In the genomic region with DNA sequence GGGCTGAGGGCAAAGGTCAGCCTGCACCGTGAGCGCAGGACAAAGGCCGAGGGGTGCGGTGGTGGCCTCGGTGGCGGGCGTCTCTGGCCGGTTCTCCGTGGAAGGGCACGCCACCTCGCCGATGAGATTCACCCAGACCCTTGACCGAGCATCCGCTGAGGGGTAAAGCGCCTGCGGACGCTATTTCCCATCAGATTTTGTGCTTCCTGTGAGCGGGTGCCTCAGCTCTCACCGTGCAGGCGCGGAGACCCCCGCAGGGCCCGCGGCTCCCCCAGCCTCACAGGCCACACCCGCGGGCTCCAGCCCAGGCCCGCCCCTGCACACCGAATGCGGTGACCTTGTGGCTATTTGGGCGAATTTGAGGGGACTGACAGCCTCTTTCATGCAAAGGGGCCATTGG, we compare ENCODE assay signal across 23 cellular contexts.
"Had no signal": no experiment of that assay in that cellular context is flagged by ENCODE, and none has a peak within 500 bp of the region (broad histone marks: within the 10 kb centered on the region; RNA-seq: fewer than 3 reads in every experiment).

No MANE protein-coding gene starts in this region.

- H3K27ac ChIP-seq: adrenal gland, PC-9, SK-N-MC had no signal

- H3K9me3 Mint-ChIP-seq: activated B cell treated with CpG ODN at 0.5 μM for 24 hours; activated CD4-positive, alpha-beta memory T cell treated with anti-CD3 and anti-CD28 coated beads, Interleukin-2, amount 10 ng/mL, durations not matched to agents 7 days and 5 days; activated CD4-positive, alpha-beta T cell treated with anti-CD3 and anti-CD28 coated beads, Interleukin-2, amount 10 ng/mL, durations not matched to agents 7 days and 5 days; activated naive CD8-positive, alpha-beta T cell treated with anti-CD3 and anti-CD28 coated beads, Interleukin-2, amount 10 ng/mL, durations not matched to agents 7 days and 5 days; T-cell had no signal

- H3K27me3 Mint-ChIP-seq: activated B cell treated with CpG ODN at 0.5 μM for 24 hours; activated CD4-positive, alpha-beta memory T cell treated with anti-CD3 and anti-CD28 coated beads, Interleukin-2, amount 10 ng/mL, durations not matched to agents 7 days and 5 days; activated CD4-positive, alpha-beta T cell treated with anti-CD3 and anti-CD28 coated beads, Interleukin-2, amount 10 ng/mL, durations not matched to agents 7 days and 5 days; activated naive CD8-positive, alpha-beta T cell treated with anti-CD3 and anti-CD28 coated beads, Interleukin-2, amount 10 ng/mL, durations not matched to agents 7 days and 5 days; T-cell had no signal

- ATAC-seq: T-cell had no signal

- H3K4me2 ChIP-seq: PC-9 had no signal

- H3K27me3 ChIP-seq: adrenal gland had no signal

- H3K27ac Mint-ChIP-seq: activated B cell treated with CpG ODN at 0.5 μM for 24 hours; activated CD4-positive, alpha-beta memory T cell treated with anti-CD3 and anti-CD28 coated beads, Interleukin-2, amount 10 ng/mL, durations not matched to agents 7 days and 5 days; activated CD4-positive, alpha-beta T cell treated with anti-CD3 and anti-CD28 coated beads, Interleukin-2, amount 10 ng/mL, durations not matched to agents 7 days and 5 days; activated naive CD8-positive, alpha-beta T cell treated with anti-CD3 and anti-CD28 coated beads, Interleukin-2, amount 10 ng/mL, durations not matched to agents 7 days and 5 days; T-cell had no signal

- H3K4me1 Mint-ChIP-seq: activated B cell treated with CpG ODN at 0.5 μM for 24 hours; activated CD4-positive, alpha-beta memory T cell treated with anti-CD3 and anti-CD28 coated beads, Interleukin-2, amount 10 ng/mL, durations not matched to agents 7 days and 5 days; activated CD4-positive, alpha-beta T cell treated with anti-CD3 and anti-CD28 coated beads, Interleukin-2, amount 10 ng/mL, durations not matched to agents 7 days and 5 days; activated naive CD8-positive, alpha-beta T cell treated with anti-CD3 and anti-CD28 coated beads, Interleukin-2, amount 10 ng/mL, durations not matched to agents 7 days and 5 days; T-cell had no signal

- H3K4me1 ChIP-seq: adrenal gland had no signal

- H3K4me3 ChIP-seq: adrenal gland, PC-9, SK-N-MC had no signal

- H3K4me3 Mint-ChIP-seq: activated B cell treated with CpG ODN at 0.5 μM for 24 hours; activated CD4-positive, alpha-beta memory T cell treated with anti-CD3 and anti-CD28 coated beads, Interleukin-2, amount 10 ng/mL, durations not matched to agents 7 days and 5 days; activated CD4-positive, alpha-beta T cell treated with anti-CD3 and anti-CD28 coated beads, Interleukin-2, amount 10 ng/mL, durations not matched to agents 7 days and 5 days; activated naive CD8-positive, alpha-beta T cell treated with anti-CD3 and anti-CD28 coated beads, Interleukin-2, amount 10 ng/mL, durations not matched to agents 7 days and 5 days; T-cell had no signal

- H3K36me3 Mint-ChIP-seq: activated naive CD8-positive, alpha-beta T cell treated with anti-CD3 and anti-CD28 coated beads, Interleukin-2, amount 10 ng/mL, durations not matched to agents 7 days and 5 days; T-cell had no signal

- H2AFZ ChIP-seq: PC-9 had no signal

- H3K9me3 ChIP-seq: adrenal gland had no signal

- H3K36me3 ChIP-seq: adrenal gland had no signal

- DNase-seq: activated B cell treated with CpG ODN at 0.5 μM for 24 hours; activated CD4-positive, alpha-beta memory T cell treated with anti-CD3 and anti-CD28 coated beads, Interleukin-2, amount 10 ng/mL, durations not matched to agents 7 days and 5 days; activated CD4-positive, alpha-beta T cell treated with anti-CD3 and anti-CD28 coated beads for 1 hour; activated CD4-positive, alpha-beta T cell treated with anti-CD3 and anti-CD28 coated beads, Interleukin-2, amount 10 ng/mL, durations not matched to agents 7 days and 5 days; activated CD8-positive, alpha-beta memory T cell treated with anti-CD3 and anti-CD28 coated beads, Interleukin-2, amount 50 U/mL, for 48 hours; activated naive CD4-positive, alpha-beta T cell treated with anti-CD3 and anti-CD28 coated beads, Interleukin-2, amount 50 U/mL, for 16 hours; activated naive CD8-positive, alpha-beta T cell treated with anti-CD3 and anti-CD28 coated beads, Interleukin-2, amount 10 ng/mL, durations not matched to agents 7 days and 5 days; activated T-cell treated with anti-CD3 and anti-CD28 coated beads, Interleukin-2, amount 50 U/mL, for 1 hour; anterior cingulate cortex; caudate nucleus; KG1; NCI-H1048; NCI-H146; NCI-H187 treated with DMSO at 0.1 percent for 48 hours; NCI-H2081 treated with DMSO at 0.1 percent for 48 hours; NCI-H446; NCI-H524; PC-9; T-cell; T-helper 2 cell; T1000 had no signal
